Comparison of ENCODE assay signal across 26 cellular contexts in the genomic region with DNA sequence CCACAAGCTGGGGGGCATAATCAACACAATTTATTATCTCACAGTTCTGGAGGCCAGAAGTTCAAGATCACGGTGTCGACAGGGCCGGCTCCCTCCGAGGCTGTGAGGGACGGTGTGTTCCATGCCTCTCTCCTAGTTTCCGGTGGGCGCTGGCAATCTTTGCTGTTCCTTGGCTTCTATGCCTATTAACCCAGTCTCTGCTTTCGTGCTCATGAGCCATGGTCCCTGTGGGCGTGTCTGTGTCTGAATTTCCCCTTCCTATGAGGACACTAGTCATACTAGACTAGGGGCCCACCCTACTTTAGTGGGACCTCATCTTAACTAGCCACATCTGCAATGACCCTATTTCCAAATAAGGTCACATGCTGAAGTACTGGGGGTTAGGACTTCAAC. TPM values are rescaled to one million over a fixed set of nuclear protein-coding genes. Genes with fewer than 3 reads are reported as not detected.
DNase-seq lines count a peak whose midpoint lies in the region; ATAC-seq and TF ChIP-seq lines count a peak whose summit lies in the region.
"Had no signal": no experiment of that assay in that cellular context is flagged by ENCODE, and none has a peak within 500 bp of the region (broad histone marks: within the 10 kb centered on the region; RNA-seq: fewer than 3 reads in every experiment).

No MANE protein-coding gene starts in this region.

- no peak overlapping the region for H2AFZ ChIP-seq in neuronal stem cell (ENCODE audit: low read length)
- H2AFZ ChIP-seq: hepatocyte, parathyroid adenoma had no signal

- H3K27ac ChIP-seq in coronary artery (peak overlapping the region; percentile 20 to 74), neuronal stem cell (replicated peaks; ENCODE audit: low read length) (no peak overlapping the region), thoracic aorta (peak overlapping the region; percentile 53 to 78), gastroesophageal sphincter (no peak overlapping the region)
- H3K27ac ChIP-seq: hepatocyte, HL-60, parathyroid adenoma, SK-N-MC, transverse colon had no signal

- H3K27me3 ChIP-seq in neuronal stem cell (ENCODE audit: control insufficient read depth in 3 of 3, insufficient read depth in 3 of 3, low read depth in 1 of 3, low read length in 3 of 3), result no peaks in the 10 kb centered on the region
- H3K27me3 ChIP-seq in thoracic aorta (replicated peaks; ENCODE audit: insufficient read depth), result no peaks in the 10 kb centered on the region
- H3K27me3 ChIP-seq in gastroesophageal sphincter, result no peaks in the 10 kb centered on the region
- H3K27me3 ChIP-seq: hepatocyte, transverse colon had no signal

- no peak overlapping the region for H3K9ac ChIP-seq in neuronal stem cell (ENCODE audit: low read depth, low read length, poor library complexity)
- H3K9ac ChIP-seq: parathyroid adenoma had no signal

- H2AK5ac ChIP-seq in neuronal stem cell (ENCODE audit: low read depth, low read length), result no peak overlapping the region

- H3K14ac ChIP-seq in neuronal stem cell (ENCODE audit: low read length), result no peak overlapping the region

- peaks cover 3% of the 10 kb centered on the region for H3K79me1 ChIP-seq in neuronal stem cell (ENCODE audit: low read depth, low read length)

- no peak overlapping the region for H3K4me2 ChIP-seq in neuronal stem cell (ENCODE audit: insufficient read depth, low read length, poor library complexity, severe bottlenecking)
- H3K4me2 ChIP-seq: hepatocyte had no signal

- no peak overlapping the region for H2BK15ac ChIP-seq in neuronal stem cell (ENCODE audit: low read length)

- H2BK5ac ChIP-seq in neuronal stem cell (ENCODE audit: low read length), result no peak overlapping the region

- TF ChIP-seq CTCF in coronary artery (IDR thresholded peaks at IDR 0.05) (no peak), thoracic aorta (IDR thresholded peaks at IDR 0.05) (no peak), gastroesophageal sphincter (IDR thresholded peaks at IDR 0.05) (no peak)

- H3K18ac ChIP-seq in neuronal stem cell (ENCODE audit: low read length), result no peak overlapping the region

- H3K9me3 ChIP-seq in neuronal stem cell (replicated peaks in 1 of 2; ENCODE audit: control insufficient read depth in 2 of 2, insufficient read depth in 1 of 2, low read depth in 1 of 2, low read length in 2 of 2), result no peaks in the 10 kb centered on the region
- no peaks in the 10 kb centered on the region for H3K9me3 ChIP-seq in thoracic aorta
- H3K9me3 ChIP-seq in gastroesophageal sphincter, result no peaks in the 10 kb centered on the region
- H3K9me3 ChIP-seq: transverse colon had no signal

- H2BK12ac ChIP-seq in neuronal stem cell (ENCODE audit: low read length), result no peak overlapping the region

- H3K36me3 ChIP-seq in neuronal stem cell (replicated peaks in 1 of 2; ENCODE audit: control insufficient read depth in 2 of 2, insufficient read depth in 2 of 2, low read length in 2 of 2), result peaks cover 0 to 10% of the 10 kb centered on the region in 2 donors
- no peaks in the 10 kb centered on the region for H3K36me3 ChIP-seq in thoracic aorta
- no peaks in the 10 kb centered on the region for H3K36me3 ChIP-seq in gastroesophageal sphincter
- H3K36me3 ChIP-seq: transverse colon had no signal

- peak overlapping the region; percentile 6 for H3K23ac ChIP-seq in neuronal stem cell (ENCODE audit: low read depth, low read length, poor library complexity)

- peaks cover 12 to 19% of the 10 kb centered on the region in 2 donors for H3K4me1 ChIP-seq in neuronal stem cell (ENCODE audit: control insufficient read depth in 2 of 2, insufficient read depth in 1 of 2, low read depth in 1 of 2, low read length in 2 of 2)
- H3K4me1 ChIP-seq in thoracic aorta (ENCODE audit: control insufficient read depth in 1 of 2, low read depth in 2 of 2), result peaks cover 50 to 83% of the 10 kb centered on the region in 2 donors
- peaks cover 7 to 57% (median 13%) of the 10 kb centered on the region in 3 donors for H3K4me1 ChIP-seq in gastroesophageal sphincter

- no peak for TF ChIP-seq EP300 in gastroesophageal sphincter (IDR thresholded peaks at IDR 0.05)

- no peak overlapping the region for H4K8ac ChIP-seq in neuronal stem cell (ENCODE audit: low read depth, low read length)

- no peak overlapping the region for H2BK120ac ChIP-seq in neuronal stem cell (ENCODE audit: low read depth, low read length)

- DNase-seq in activated CD8-positive, alpha-beta memory T cell treated with anti-CD3 and anti-CD28 coated beads for 24 hours, result peak; percentile 40
- DNase-seq in activated CD8-positive, alpha-beta memory T cell treated with anti-CD3 and anti-CD28 coated beads, Interleukin-2, amount 50 U/mL, for 48 hours, result no peak
- DNase-seq in coronary artery (ENCODE audit: low spot score) (peak; percentile 75), neuronal stem cell (ENCODE audit: low spot score) (no peak), thoracic aorta (ENCODE audit: low spot score) (no peak), NCI-H2196 treated with DMSO at 0.1 percent for 48 hours (lab: John Stamatoyannopoulos, UW; ENCODE audit: unreplicated experiment) (no peak)
- DNase-seq: 8988T; activated CD4-positive, alpha-beta T cell treated with anti-CD3 and anti-CD28 coated beads for 36 hours; effector memory CD4-positive, alpha-beta T cell; foreskin fibroblast; HCEC 1CT; Kasumi-1; NCI-H1694 treated with DMSO at 0.1 percent for 48 hours; NCI-H226; NCI-H748 treated with DMSO at 0.1 percent for 48 hours; RPMI8226; T-helper 2 cell; transverse colon had no signal

- ATAC-seq in thoracic aorta (ENCODE audit: insufficient number of reproducible peaks, low FRiP score, low read depth) (peak; percentile 38), HG02870 (IDR thresholded peaks at IDR 0.05; ENCODE audit: unreplicated experiment) (no peak), gastroesophageal sphincter (no peak)
- ATAC-seq: activated CD4-positive, alpha-beta T cell treated with anti-CD3 and anti-CD28 coated beads for 36 hours; HepG2; natural killer cell treated with Interleukin-12 subunit alpha and Interleukin-12 subunit beta and Interleukin-15 and Interleukin-18, amount 100 ng/mL, for 72 hours had no signal

- no peak overlapping the region for H3K4ac ChIP-seq in neuronal stem cell (ENCODE audit: low read length)

- H3K4me3 ChIP-seq in coronary artery, result peak overlapping the region; percentile 37
- no peak overlapping the region for H3K4me3 ChIP-seq in neuronal stem cell (ENCODE audit: low read length in 2 of 2)
- H3K4me3 ChIP-seq in thoracic aorta, result peak overlapping the region; percentile 50
- no peak overlapping the region for H3K4me3 ChIP-seq in gastroesophageal sphincter
- H3K4me3 ChIP-seq: hepatocyte, SK-N-MC, transverse colon had no signal

- no peak overlapping the region for H4K91ac ChIP-seq in neuronal stem cell (ENCODE audit: low read depth, low read length, poor library complexity)

- TF ChIP-seq POLR2A in gastroesophageal sphincter (IDR thresholded peaks at IDR 0.05), result no peak

- no CpG with 5 or more reads among the region's 9 CpGs for WGBS in neuronal stem cell (ENCODE audit: extremely low coverage in 2 of 2, insufficient read length in 2 of 2, insufficient replicate concordance in 1 of 2), 2 donors
- WGBS in gastroesophageal sphincter (ENCODE audit: low coverage in 1 of 2), 2 donors, result 94 to 95% methylated on average over 4 to 9 of the region's 9 CpGs

RNA-seq across cellular contexts. Expression of gene HIPK2, which starts 29.4 kb away (rescaled TPM):
- polyA plus RNA-seq in neuronal stem cell (2013, experiment 1 of 2), result 23.0 TPM
- 24.8 TPM for polyA plus RNA-seq in neuronal stem cell (2013, experiment 2 of 2)
- total RNA-seq in thoracic aorta (10 to 100 TPM; 49.4 to 68.5 TPM), gastroesophageal sphincter (10 to 100 TPM; 17.9 to 35.9 (median 22.4) TPM)

Comparison
In these comparisons a context has a peak if more than half of its experiments do, and no peak if none do; other contexts are left out.
1. DNase-seq: peak in activated CD8-positive, alpha-beta memory T cell treated with anti-CD3 and anti-CD28 coated beads for 24 hours (single experiment) and coronary artery (single experiment); none in activated CD8-positive, alpha-beta memory T cell treated with anti-CD3 and anti-CD28 coated beads, Interleukin-2, amount 50 U/mL, for 48 hours (single experiment), neuronal stem cell (single experiment), thoracic aorta (single experiment) and NCI-H2196 treated with DMSO at 0.1 percent for 48 hours (single experiment).
2. H3K27ac ChIP-seq: peak in coronary artery (2 of 2) and thoracic aorta (2 of 2); none in neuronal stem cell (single experiment) and gastroesophageal sphincter (0 of 4).
3. H3K4me3 ChIP-seq: peak in coronary artery (single experiment) and thoracic aorta (single experiment); none in neuronal stem cell (0 of 2) and gastroesophageal sphincter (0 of 2).